8 cellular contexts compared by ENCODE assay signal in genomic region chr17:76182016-76182764, GRCh38. TPM values are rescaled to one million over a fixed set of nuclear protein-coding genes. Genes with fewer than 3 reads are reported as not detected.
A peak's percentile ranks its signal among the peaks of the same experiment; 100 is the strongest.
DNase-seq lines count a peak whose midpoint lies in the region; ATAC-seq and TF ChIP-seq lines count a peak whose summit lies in the region.

No MANE protein-coding gene starts in this region.

- peak; percentile 94 for TF ChIP-seq CTCF in GM12872 (IDR thresholded peaks at IDR 0.05; ENCODE audit: insufficient read depth, low read depth, low read length)
- peak in 1 of 3 donors; percentile 89 for TF ChIP-seq CTCF in lower leg skin (IDR thresholded peaks at IDR 0.05)

- DNase-seq in HS-5 (ENCODE audit: low read depth), result peak; percentile 80
- peak; percentile 73 for DNase-seq in NCI-H82 treated with DMSO at 0.1 percent for 48 hours (lab: John Stamatoyannopoulos, UW; ENCODE audit: unreplicated experiment)
- peak; percentile 96 for DNase-seq in activated CD4-positive, alpha-beta T cell treated with anti-CD3 and anti-CD28 coated beads, Interleukin-2, amount 10 ng/mL, durations not matched to agents 7 days and 5 days
- peak; percentile 80 for DNase-seq in dedifferentiated amniotic fluid mesenchymal stem cell (ENCODE audit: extremely low spot score)
- DNase-seq in lower leg skin (ENCODE audit: low spot score in 2 of 2), result peak; percentile 89 to 98
- peak; percentile 88 to 92 (median 90) for DNase-seq in stimulated activated CD4-positive, alpha-beta T cell treated with anti-CD3 and anti-CD28 coated beads, TNF-alpha, amount 100 ng/mL, for 4 hours (ENCODE audit: low read depth in 3 of 3)

- peak overlapping the region; percentile 93 for H3K27ac Mint-ChIP-seq in activated CD4-positive, alpha-beta T cell treated with anti-CD3 and anti-CD28 coated beads, Interleukin-2, amount 10 ng/mL, durations not matched to agents 7 days and 5 days

- H3K9me3 Mint-ChIP-seq in activated CD4-positive, alpha-beta T cell treated with anti-CD3 and anti-CD28 coated beads, Interleukin-2, amount 10 ng/mL, durations not matched to agents 7 days and 5 days, result no peaks in the 10 kb centered on the region

- no peak for TF ChIP-seq POLR2A in lower leg skin (IDR thresholded peaks at IDR 0.05)

- no peaks in the 10 kb centered on the region for H3K27me3 Mint-ChIP-seq in activated CD4-positive, alpha-beta T cell treated with anti-CD3 and anti-CD28 coated beads, Interleukin-2, amount 10 ng/mL, durations not matched to agents 7 days and 5 days

- no peak for ATAC-seq in HG02870 (IDR thresholded peaks at IDR 0.05; ENCODE audit: unreplicated experiment)

- POLR2A ChIA-PET in activated CD4-positive, alpha-beta T cell treated with anti-CD3 and anti-CD28 coated beads, Interleukin-2, amount 10 ng/mL, durations not matched to agents 7 days and 5 days (lab: Charles Lee), result interaction anchor here (0.5 to 1.0 kb wide), 5 partner anchors 56 to 89 kb away, joined by 3 to 6 read pairs (median 3); no protein-coding TSS in a partner anchor

- H3K4me3 ChIP-seq in lower leg skin (ENCODE audit: low read depth, poor library complexity, severe bottlenecking), result no peak overlapping the region

- H3K36me3 Mint-ChIP-seq in activated CD4-positive, alpha-beta T cell treated with anti-CD3 and anti-CD28 coated beads, Interleukin-2, amount 10 ng/mL, durations not matched to agents 7 days and 5 days (ENCODE audit: low read depth), result peaks cover 48% of the 10 kb centered on the region

- H3K4me3 Mint-ChIP-seq in activated CD4-positive, alpha-beta T cell treated with anti-CD3 and anti-CD28 coated beads, Interleukin-2, amount 10 ng/mL, durations not matched to agents 7 days and 5 days, result peak overlapping the region; percentile 8

- intact Hi-C loops in lower leg skin (cut with DNase I; ENCODE audit: low total_unique reads), result no loop called here

- H3K4me1 Mint-ChIP-seq in activated CD4-positive, alpha-beta T cell treated with anti-CD3 and anti-CD28 coated beads, Interleukin-2, amount 10 ng/mL, durations not matched to agents 7 days and 5 days, result peaks cover 69% of the 10 kb centered on the region

- WGBS in lower leg skin, 2 donors, result 10 to 13% methylated on average over 11 of the region's 11 CpGs

- CTCF ChIA-PET in activated CD4-positive, alpha-beta T cell treated with anti-CD3 and anti-CD28 coated beads, Interleukin-2, amount 10 ng/mL, durations not matched to agents 7 days and 5 days (lab: Charles Lee), result interaction anchor here (0.6 to 5.4 kb wide), 49 partner anchors 9 to 1190 kb away, joined by 3 to 59 read pairs (median 4); partner anchors contain the start of genes EXOC7 and UBALD2

RNA-seq across cellular contexts. Expression of gene FOXJ1, which starts 41.1 kb away (rescaled TPM):
- under 1 TPM; 0.20 to 0.48 TPM for total RNA-seq in activated CD4-positive, alpha-beta T cell treated with anti-CD3 and anti-CD28 coated beads, Interleukin-2, amount 10 ng/mL, durations not matched to agents 7 days and 5 days
- total RNA-seq in lower leg skin, result 1 to 10 TPM; 1.2 to 2.4 (median 1.8) TPM

RNA-seq across cellular contexts. Expression of gene RNF157, which starts 58.1 kb away (rescaled TPM):
- 100 to 1,000 TPM; 121 to 129 TPM for total RNA-seq in activated CD4-positive, alpha-beta T cell treated with anti-CD3 and anti-CD28 coated beads, Interleukin-2, amount 10 ng/mL, durations not matched to agents 7 days and 5 days
- total RNA-seq in lower leg skin, result 1 to 10 TPM in 3 of 4 donors, under 1 TPM in 1; 0.83 to 2.4 (median 1.4) TPM

Comparison
In these comparisons a context has a peak if more than half of its experiments do, and no peak if none do; other contexts are left out.
1. RNA of gene RNF157, which starts 58.1 kb away (total RNA-seq): 121 to 129 TPM in activated CD4-positive, alpha-beta T cell treated with anti-CD3 and anti-CD28 coated beads, Interleukin-2, amount 10 ng/mL, durations not matched to agents 7 days and 5 days; 0.83 to 2.4 TPM in lower leg skin; every median in the first group is over 10 times any median in the second.
2. Peak in every context shown above with its lines, with median percentiles within 50 percentile points of each other: DNase-seq.